ENCODE assay signal across 8 cellular contexts in genomic region chr17:68457539-68458259, GRCh38. TPM values are rescaled to one million over a fixed set of nuclear protein-coding genes. Genes with fewer than 3 reads are reported as not detected.
A peak's percentile ranks its signal among the peaks of the same experiment; 100 is the strongest.
DNase-seq lines count a peak whose midpoint lies in the region; ATAC-seq, FAIRE-seq and TF ChIP-seq lines count a peak whose summit lies in the region.

No MANE protein-coding gene starts in this region.

- FAIRE-seq in kidney (lab: Jason Lieb, UNC): peak; percentile 46

- peak overlapping the region; percentile 57 to 59 for H3K9ac ChIP-seq in kidney (ENCODE audit: low read length in 2 of 2)

- DNase-seq in AG08396 (ENCODE audit: low spot score) (peak; percentile 98), NCI-H345 (lab: John Stamatoyannopoulos, UW) (peak; percentile 98), cerebellum (ENCODE audit: low spot score) (peak; percentile 99), kidney (peak; percentile 100)
- peak; percentile 98 for DNase-seq in activated CD4-positive, CD25-positive, alpha-beta regulatory T cell treated with anti-CD3 and anti-CD28 coated beads, Interleukin-2, amount 50 U/mL, for 72 hours
- peak; percentile 96 to 99 for DNase-seq in stimulated activated CD4-positive, alpha-beta T cell treated with anti-CD3 and anti-CD28 coated beads, Interleukin-15, amount 100 ng/mL, for 1 hour (ENCODE audit: low read depth in 1 of 2, low spot score in 1 of 2)

- peak overlapping the region; percentile 74 to 80 for H3K4me3 ChIP-seq in kidney (ENCODE audit: low read length in 2 of 2)

- H3K36me3 ChIP-seq in kidney (ENCODE audit: control insufficient read depth in 1 of 2, insufficient read depth in 2 of 2, low read length in 2 of 2): no peaks in the 10 kb centered on the region

- intact Hi-C loops in kidney (cut with DNase I): no loop called here

- no peaks in the 10 kb centered on the region for H3K9me3 ChIP-seq in kidney (ENCODE audit: control insufficient read depth in 1 of 2, low read length in 2 of 2)

- H3K4me1 ChIP-seq in kidney (ENCODE audit: control insufficient read depth in 1 of 2, insufficient read depth in 1 of 2, low read depth in 1 of 2, low read length in 2 of 2): peaks cover 13 to 19% of the 10 kb centered on the region in 2 donors

- no peak for TF ChIP-seq CTCF in kidney (IDR thresholded peaks at IDR 0.05; ENCODE audit: borderline replicate concordance, extremely low read depth, insufficient read depth)

- peak overlapping the region; percentile 73 to 85 for H3K27ac ChIP-seq in kidney (ENCODE audit: low read depth in 2 of 2, low read length in 2 of 2)

- ATAC-seq in GM19023 (IDR thresholded peaks at IDR 0.05; ENCODE audit: unreplicated experiment): peak; percentile 78
- peak; percentile 70 for ATAC-seq in HG03196 (IDR thresholded peaks at IDR 0.05; ENCODE audit: unreplicated experiment)

RNA-seq across cellular contexts. Expression of gene WIPI1, which starts 0.4 kb away (rescaled TPM):
- 18.8 TPM for total RNA-seq in cerebellum
- total RNA-seq in kidney: 41.2 TPM
- polyA plus RNA-seq in kidney (ENCODE audit: insufficient read depth, low read depth, low replicate concordance): 40.9 TPM

RNA-seq across cellular contexts. Expression of gene PRKAR1A, which starts 54.5 kb away (rescaled TPM):
- 244 TPM for total RNA-seq in cerebellum
- total RNA-seq in kidney: 340 TPM
- 92.3 TPM for polyA plus RNA-seq in kidney (ENCODE audit: insufficient read depth, low read depth, low replicate concordance)

Comparison
In these comparisons a context has a peak if more than half of its experiments do, and no peak if none do; other contexts are left out.
1. Peak in every context shown above with its lines: DNase-seq, ATAC-seq, H3K4me3 ChIP-seq and H3K27ac ChIP-seq.